In the genomic region with DNA sequence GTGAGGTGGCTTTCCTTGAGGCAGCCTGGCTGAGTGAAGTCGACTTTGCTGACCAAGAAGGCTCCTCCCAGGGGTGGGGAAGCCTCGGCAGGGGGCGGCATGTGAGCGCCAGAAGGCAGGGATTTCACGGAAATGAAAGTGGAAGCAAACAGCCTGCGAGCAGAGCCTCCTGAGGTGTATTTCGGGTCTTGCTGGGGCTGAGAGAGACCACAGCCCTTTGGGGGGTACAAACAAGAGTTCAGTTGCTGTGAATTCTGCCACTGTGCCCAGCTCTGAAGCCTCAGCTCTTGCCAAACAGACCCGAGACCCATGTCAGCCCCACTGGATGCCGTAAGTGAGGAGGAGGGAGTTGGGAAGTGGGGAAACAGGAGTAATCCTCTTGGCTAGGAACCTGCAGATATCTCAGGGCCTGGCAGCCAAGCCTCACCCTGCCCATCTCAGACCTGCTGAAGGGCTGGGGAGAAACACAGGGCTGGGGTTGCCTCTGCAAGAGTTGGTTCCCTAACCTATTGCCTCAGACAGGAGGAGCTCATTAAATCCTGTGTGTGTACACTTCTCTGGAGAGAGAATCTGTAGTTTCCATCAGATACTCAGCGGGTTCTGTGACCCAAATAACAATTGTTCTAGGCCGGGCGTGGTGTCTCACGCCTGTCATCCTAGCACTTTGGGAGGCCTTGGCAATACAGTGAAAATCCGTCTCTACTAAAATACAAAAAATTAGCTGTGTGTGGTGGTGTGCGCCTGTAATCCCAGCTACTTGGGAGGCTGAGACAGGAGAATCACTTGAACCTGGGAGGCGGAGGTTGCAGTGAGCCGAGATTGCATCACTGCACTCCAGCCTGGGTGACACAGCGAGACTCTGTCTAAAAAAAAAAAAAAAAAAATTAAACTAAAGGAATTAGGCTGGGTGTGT, we compare ENCODE assay signal across 8 cellular contexts. TPM values are rescaled to one million over a fixed set of nuclear protein-coding genes. Genes with fewer than 3 reads are reported as not detected.
DNase-seq lines count a peak whose midpoint lies in the region; ATAC-seq and TF ChIP-seq lines count a peak whose summit lies in the region.

Gene IFI35, plus strand, starts transcription at position 146 of the 913 bp plus-strand sequence. Its CDS starts 164 bp downstream, at position 310.

- peaks cover 2% of the 10 kb centered on the region; the same call in 1 of the 2 replicates for H3F3A ChIP-seq in Loucy (ENCODE audit: low read depth)

- no peaks in the 10 kb centered on the region for H3K27me3 Mint-ChIP-seq in T-helper 17 cell

- H3K9me3 ChIP-seq in Loucy (ENCODE audit: insufficient read depth, low read depth, low read length) (no peaks in the 10 kb centered on the region), T-helper 17 cell (ENCODE audit: control insufficient read depth, low read length, poor library complexity, severe bottlenecking) (no peaks in the 10 kb centered on the region), left ventricle myocardium inferior (replicated peaks) (no peaks in the 10 kb centered on the region), uterus (no peaks in the 10 kb centered on the region)

- peak; percentile 31 to 56 for TF ChIP-seq POLR2A in uterus (IDR thresholded peaks at IDR 0.05)

- H3K9ac ChIP-seq in Loucy (ENCODE audit: low read depth, low read length, poor library complexity, severe bottlenecking) (peak within 1 kb of the TSS; percentile 81), rectal smooth muscle tissue (ENCODE audit: low read length) (peak within 1 kb of the TSS; percentile 93)

- no peaks in the 10 kb centered on the region for H4K20me1 ChIP-seq in Loucy (ENCODE audit: insufficient read depth, low read length, poor library complexity, severe bottlenecking)

- no peaks in the 10 kb centered on the region for H3K36me3 Mint-ChIP-seq in T-helper 17 cell (ENCODE audit: low read depth)

- H3K36me3 ChIP-seq in Loucy (ENCODE audit: insufficient read depth, low read length): peaks cover 12% of the 10 kb centered on the region; the same call in 1 of the 2 replicates
- peaks cover 32% of the 10 kb centered on the region for H3K36me3 ChIP-seq in left ventricle myocardium inferior
- H3K36me3 ChIP-seq in rectal smooth muscle tissue (ENCODE audit: control insufficient read depth, insufficient read depth, low read length): peaks cover 7% of the 10 kb centered on the region
- H3K36me3 ChIP-seq in uterus: no peaks in the 10 kb centered on the region

- no peaks in the 10 kb centered on the region for H3K9me2 ChIP-seq in Loucy (replicated peaks; ENCODE audit: low read depth, low read length)

- H3K4me3 ChIP-seq in Loucy (ENCODE audit: low read length, poor library complexity, severe bottlenecking) (peak within 1 kb of the TSS; percentile 76), left ventricle myocardium inferior (peak within 1 kb of the TSS; percentile 69), rectal smooth muscle tissue (ENCODE audit: low read length) (peak within 1 kb of the TSS; percentile 96), uterus (peak within 1 kb of the TSS; percentile 65 to 72)

- ATAC-seq in GM21381 (IDR thresholded peaks at IDR 0.05; ENCODE audit: unreplicated experiment) (peak; percentile 81), T-helper 17 cell (peak; percentile 98)

- DNase-seq in COLO829 (ENCODE audit: low spot score) (peak; percentile 62), T-helper 17 cell (peak; percentile 63 to 73 (median 71)), amniotic epithelial cell (ENCODE audit: low read depth) (peak; percentile 83), left ventricle myocardium inferior (peak; percentile 85), uterus (peak; percentile 87 to 88)

- H3K27ac Mint-ChIP-seq in T-helper 17 cell: peak within 1 kb of the TSS; percentile 96

- no peaks in the 10 kb centered on the region for H3K4me1 ChIP-seq in Loucy (ENCODE audit: insufficient read depth, low read length, poor library complexity, severe bottlenecking)
- H3K4me1 ChIP-seq in left ventricle myocardium inferior: peaks cover 63% of the 10 kb centered on the region
- H3K4me1 ChIP-seq in rectal smooth muscle tissue (ENCODE audit: control insufficient read depth, insufficient read depth, low read length): peaks cover 3% of the 10 kb centered on the region
- no peaks in the 10 kb centered on the region for H3K4me1 ChIP-seq in uterus

- H3K4me1 Mint-ChIP-seq in T-helper 17 cell: peaks cover 17% of the 10 kb centered on the region

- peak; percentile 69 for TF ChIP-seq CTCF in Loucy (conservative IDR thresholded peaks at IDR 0.05; ENCODE audit: low read length)
- TF ChIP-seq CTCF in left ventricle myocardium inferior (IDR thresholded peaks at IDR 0.05; ENCODE audit: borderline replicate concordance): peak; percentile 61
- peak; percentile 55 to 69 (median 64) for TF ChIP-seq CTCF in uterus (IDR thresholded peaks at IDR 0.05)

- peak within 1 kb of the TSS; percentile 83 for H3K4me2 ChIP-seq in Loucy (ENCODE audit: low read depth, low read length, poor library complexity, severe bottlenecking)

- H3K79me2 ChIP-seq in Loucy (ENCODE audit: insufficient read depth, low read length): no peaks in the 10 kb centered on the region

- H3K27me3 ChIP-seq in Loucy (ENCODE audit: insufficient read depth, low read length, poor library complexity, severe bottlenecking) (no peaks in the 10 kb centered on the region), left ventricle myocardium inferior (ENCODE audit: low read depth) (no peaks in the 10 kb centered on the region), rectal smooth muscle tissue (ENCODE audit: control insufficient read depth, insufficient read depth, low read length) (no peaks in the 10 kb centered on the region), uterus (no peaks in the 10 kb centered on the region)

- peak within 1 kb of the TSS; percentile 89 for H3K27ac ChIP-seq in left ventricle myocardium inferior (replicated peaks)
- H3K27ac ChIP-seq in rectal smooth muscle tissue (ENCODE audit: low read depth, low read length): peak within 1 kb of the TSS; percentile 94
- H3K27ac ChIP-seq in uterus: peak within 1 kb of the TSS; percentile 96 to 97

- intact Hi-C loops in left ventricle myocardium inferior (cut with micrococcal nuclease): no loop called here
- intact Hi-C loops in uterus (cut with DNase I; ENCODE audit: low total_unique reads): no loop called here

- peak within 1 kb of the TSS; percentile 99 for H3K4me3 Mint-ChIP-seq in T-helper 17 cell

- peak within 1 kb of the TSS; percentile 77 for H2AFZ ChIP-seq in Loucy (ENCODE audit: low read length)

RNA-seq across cellular contexts. Expression of gene IFI35, which starts in this region (rescaled TPM):
- total RNA-seq in T-helper 17 cell: 10 to 100 TPM; 23.1 to 23.8 TPM
- total RNA-seq in left ventricle myocardium inferior: 11.5 TPM
- total RNA-seq in uterus: 10 to 100 TPM in 2 of 4 donors, 1 to 10 TPM in 2; 5.9 to 31.4 (median 10.0) TPM

Comparison
In these comparisons a context has a peak if more than half of its experiments do, and no peak if none do; other contexts are left out.
1. Peak in every context shown above with its lines: DNase-seq, ATAC-seq, H3K4me3 ChIP-seq and H3K27ac ChIP-seq.